8 cellular contexts compared by ENCODE assay signal in the genomic region with DNA sequence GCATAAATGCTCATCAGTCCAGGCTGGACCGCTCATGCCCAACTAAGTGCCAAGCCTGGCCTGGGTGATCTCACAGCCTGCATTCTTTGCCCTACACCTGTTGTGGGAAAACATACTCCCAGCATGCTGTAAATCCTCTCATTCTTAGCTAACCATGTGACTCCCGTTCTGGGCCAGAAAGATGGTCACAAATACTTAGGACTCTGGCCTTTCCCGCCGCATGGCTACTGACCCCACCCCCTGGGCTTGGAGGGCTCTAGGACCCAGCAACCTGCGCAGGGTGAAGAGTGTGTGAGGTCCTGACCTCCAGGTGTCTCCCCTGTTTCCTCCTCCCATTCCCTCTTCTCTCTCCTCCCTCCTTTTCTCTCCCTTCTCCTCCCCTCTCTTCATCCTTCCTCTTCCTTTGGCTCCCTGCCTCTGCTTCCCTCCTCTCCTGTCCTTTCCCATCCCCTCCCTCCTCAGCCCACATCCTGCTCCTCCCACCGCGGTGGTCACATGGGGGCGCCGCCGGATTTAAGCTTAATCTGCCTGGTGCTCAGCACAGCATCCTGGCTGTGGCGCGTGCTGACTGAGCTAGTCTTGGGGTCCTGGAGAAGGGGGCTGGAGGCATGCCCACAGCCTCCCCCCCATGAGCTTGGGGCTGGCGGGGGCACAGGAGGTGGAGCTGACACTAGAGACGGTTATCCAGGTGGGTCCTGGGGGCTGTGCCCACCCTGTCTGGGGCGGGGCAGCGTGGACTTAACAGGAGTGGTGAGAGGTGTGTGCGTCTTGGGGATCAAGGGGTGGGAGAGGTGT. TPM values are rescaled to one million over a fixed set of nuclear protein-coding genes. Genes with fewer than 3 reads are reported as not detected.
A peak's percentile ranks its signal among the peaks of the same experiment; 100 is the strongest.
DNase-seq lines count a peak whose midpoint lies in the region; ATAC-seq and TF ChIP-seq lines count a peak whose summit lies in the region.

A gene with protein sequence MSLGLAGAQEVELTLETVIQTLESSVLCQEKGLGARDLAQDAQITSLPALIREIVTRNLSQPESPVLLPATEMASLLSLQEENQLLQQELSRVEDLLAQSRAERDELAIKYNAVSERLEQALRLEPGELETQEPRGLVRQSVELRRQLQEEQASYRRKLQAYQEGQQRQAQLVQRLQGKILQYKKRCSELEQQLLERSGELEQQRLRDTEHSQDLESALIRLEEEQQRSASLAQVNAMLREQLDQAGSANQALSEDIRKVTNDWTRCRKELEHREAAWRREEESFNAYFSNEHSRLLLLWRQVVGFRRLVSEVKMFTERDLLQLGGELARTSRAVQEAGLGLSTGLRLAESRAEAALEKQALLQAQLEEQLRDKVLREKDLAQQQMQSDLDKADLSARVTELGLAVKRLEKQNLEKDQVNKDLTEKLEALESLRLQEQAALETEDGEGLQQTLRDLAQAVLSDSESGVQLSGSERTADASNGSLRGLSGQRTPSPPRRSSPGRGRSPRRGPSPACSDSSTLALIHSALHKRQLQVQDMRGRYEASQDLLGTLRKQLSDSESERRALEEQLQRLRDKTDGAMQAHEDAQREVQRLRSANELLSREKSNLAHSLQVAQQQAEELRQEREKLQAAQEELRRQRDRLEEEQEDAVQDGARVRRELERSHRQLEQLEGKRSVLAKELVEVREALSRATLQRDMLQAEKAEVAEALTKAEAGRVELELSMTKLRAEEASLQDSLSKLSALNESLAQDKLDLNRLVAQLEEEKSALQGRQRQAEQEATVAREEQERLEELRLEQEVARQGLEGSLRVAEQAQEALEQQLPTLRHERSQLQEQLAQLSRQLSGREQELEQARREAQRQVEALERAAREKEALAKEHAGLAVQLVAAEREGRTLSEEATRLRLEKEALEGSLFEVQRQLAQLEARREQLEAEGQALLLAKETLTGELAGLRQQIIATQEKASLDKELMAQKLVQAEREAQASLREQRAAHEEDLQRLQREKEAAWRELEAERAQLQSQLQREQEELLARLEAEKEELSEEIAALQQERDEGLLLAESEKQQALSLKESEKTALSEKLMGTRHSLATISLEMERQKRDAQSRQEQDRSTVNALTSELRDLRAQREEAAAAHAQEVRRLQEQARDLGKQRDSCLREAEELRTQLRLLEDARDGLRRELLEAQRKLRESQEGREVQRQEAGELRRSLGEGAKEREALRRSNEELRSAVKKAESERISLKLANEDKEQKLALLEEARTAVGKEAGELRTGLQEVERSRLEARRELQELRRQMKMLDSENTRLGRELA (N-terminal part only) (plus strand): TSS at position 541 of the 795 bp plus-strand sequence. CDS start 88 bp downstream, at position 629.

- 13% methylated on average over 13 of the region's 17 CpGs for WGBS in right lobe of liver (ENCODE audit: insufficient coverage, low coverage, low lambda C conversion rate, missing lambda C conversion rate)

- no peak within 1 kb of the TSS for H3K27ac Mint-ChIP-seq in chondrocyte (ENCODE audit: unreplicated experiment)

- no peaks in the 10 kb centered on the region for H3K27me3 ChIP-seq in right lobe of liver

- peaks cover 1% of the 10 kb centered on the region for H3K36me3 Mint-ChIP-seq in chondrocyte (ENCODE audit: low read depth)

- no peaks in the 10 kb centered on the region for H3K4me1 ChIP-seq in right lobe of liver

- H3K4me3 Mint-ChIP-seq in chondrocyte (ENCODE audit: unreplicated experiment), result no peak within 1 kb of the TSS

- H3K27ac ChIP-seq in right lobe of liver, result no peak within 1 kb of the TSS
- H3K27ac ChIP-seq in temporal lobe (ENCODE audit: low read depth, low read length), result no peak within 1 kb of the TSS

- DNase-seq in Right ventricle myocardium inferior (ENCODE audit: missing footprints) (peak; percentile 65), cardiac septum (ENCODE audit: low spot score) (no peak), SK-MEL-5 (ENCODE audit: low read depth, low spot score) (peak; percentile 74), chondrocyte (ENCODE audit: low spot score) (peak; percentile 63), right lobe of liver (peak in 2 of 3 donors; percentile 51 to 53), globus pallidus (ENCODE audit: low spot score) (no peak), SIG-M5 (lab: John Stamatoyannopoulos, UW) (no peak)

- TF ChIP-seq POLR2A in right lobe of liver (IDR thresholded peaks at IDR 0.05), result no peak

- intact Hi-C loops in Right ventricle myocardium inferior (cut with DNase I), result no loop called here
- intact Hi-C loops in cardiac septum (cut with DNase I), result no loop called here
- intact Hi-C loops in right lobe of liver (cut with DNase I), result no loop called here

- H3K4me1 Mint-ChIP-seq in chondrocyte (ENCODE audit: low read depth), result peaks cover 10% of the 10 kb centered on the region

- in situ Hi-C loops in SK-MEL-5 (cut with HindIII; ENCODE audit: low pct_unique_long_range_greater_than_20kb, low sequenced_read_pairs), result no loop called here

- no peak for TF ChIP-seq CTCF in chondrocyte (IDR thresholded peaks at IDR 0.05)
- TF ChIP-seq CTCF in right lobe of liver (IDR thresholded peaks at IDR 0.05), result no peak

- H3K4me3 ChIP-seq in right lobe of liver, result no peak within 1 kb of the TSS

- ATAC-seq in Right ventricle myocardium inferior (no peak), right lobe of liver (peak; percentile 34 to 59 (median 54))

- H3K9me3 ChIP-seq in right lobe of liver, result no peaks in the 10 kb centered on the region

- H3K36me3 ChIP-seq in right lobe of liver, result no peaks in the 10 kb centered on the region

- H3K27me3 Mint-ChIP-seq in chondrocyte (ENCODE audit: low read depth), result no peaks in the 10 kb centered on the region

- H3K9me3 Mint-ChIP-seq in chondrocyte (ENCODE audit: low read depth), result no peaks in the 10 kb centered on the region

RNA-seq across cellular contexts. Expression of the gene that starts here (rescaled TPM):
- total RNA-seq in Right ventricle myocardium inferior (6.5 TPM), cardiac septum (7.4 TPM), chondrocyte (24.7 to 32.2 TPM (median 26.2 TPM) in 3 replicates), right lobe of liver (10 to 100 TPM in 3 of 6 experiments, 1 to 10 TPM in 3; 6.5 to 12.7 (median 9.4) TPM), temporal lobe (20.7 TPM)
- 11.8 and 15.6 TPM in 2 replicates for total RNA-seq in SK-MEL-5 (2014; rRNA removed; shearing (Covaris generic))
- 11.9 and 24.3 TPM in 2 replicates for polyA plus RNA-seq in SK-MEL-5 (2015; cell fraction: cytosol; rRNA removed)
- polyA plus RNA-seq in SK-MEL-5 (2015; cell fraction: nucleus; rRNA removed), result 105 and 109 TPM in 2 replicates

Comparison
In these comparisons a context has a peak if more than half of its experiments do, and no peak if none do; other contexts are left out.
1. DNase-seq: peak in Right ventricle myocardium inferior (single experiment), SK-MEL-5 (single experiment), chondrocyte (single experiment) and right lobe of liver (2 of 3); none in cardiac septum (single experiment), globus pallidus (single experiment) and SIG-M5 (single experiment).